Comparison of ENCODE assay signal across 7 cellular contexts in genomic region chr7:100180084-100180483, GRCh38. TPM values are rescaled to one million over a fixed set of nuclear protein-coding genes. Genes with fewer than 3 reads are reported as not detected.
A peak's percentile ranks its signal among the peaks of the same experiment; 100 is the strongest.
DNase-seq lines count a peak whose midpoint lies in the region; ATAC-seq and TF ChIP-seq lines count a peak whose summit lies in the region.
"Not testable (repeated sequence)": the region's sequence is repeated elsewhere in the genome, so short reads cannot be mapped to it uniquely, and the experiment has no call there.

No MANE protein-coding gene starts in this region.

- not testable (repeated sequence) for H4K20me1 ChIP-seq in OCI-LY1 (ENCODE audit: insufficient read depth, low read length)

- not testable (repeated sequence) for H3K27me3 Mint-ChIP-seq in CD8-positive, alpha-beta T cell (ENCODE audit: low read depth); activated CD4-positive, alpha-beta T cell treated with anti-CD3 and anti-CD28 coated beads for 36 hours; activated T-cell treated with anti-CD3 and anti-CD28 coated beads, Interleukin-2, amount 50 U/mL, for 24 hours; activated naive CD4-positive, alpha-beta T cell treated with anti-CD3 and anti-CD28 coated beads, Interleukin-2, amount 50 U/mL, for 24 hours; effector memory CD8-positive, alpha-beta T cell; stimulated activated naive CD8-positive, alpha-beta T cell treated with anti-CD3 and anti-CD28 coated beads, Interleukin-15, Interleukin-2, amounts not matched to agents 100 ng/mL and 50 ng/mL, for 24 hours

- H3K9ac ChIP-seq in OCI-LY1 (ENCODE audit: low read length) = not testable (repeated sequence)

- H3K4me3 ChIP-seq in CD8-positive, alpha-beta T cell (ENCODE audit: low read depth, low read length); OCI-LY1 (ENCODE audit: low read depth, low read length, poor library complexity, severe bottlenecking): not testable (repeated sequence)

- peaks cover 45% of the 10 kb centered on the region for H3K4me1 Mint-ChIP-seq in CD8-positive, alpha-beta T cell (ENCODE audit: low read depth)
- H3K4me1 Mint-ChIP-seq in activated CD4-positive, alpha-beta T cell treated with anti-CD3 and anti-CD28 coated beads for 36 hours = peaks cover 47% of the 10 kb centered on the region
- H3K4me1 Mint-ChIP-seq in activated T-cell treated with anti-CD3 and anti-CD28 coated beads, Interleukin-2, amount 50 U/mL, for 24 hours (ENCODE audit: low read depth) = peaks cover 43% of the 10 kb centered on the region
- H3K4me1 Mint-ChIP-seq in activated naive CD4-positive, alpha-beta T cell treated with anti-CD3 and anti-CD28 coated beads, Interleukin-2, amount 50 U/mL, for 24 hours = peaks cover 57% of the 10 kb centered on the region
- H3K4me1 Mint-ChIP-seq in effector memory CD8-positive, alpha-beta T cell (ENCODE audit: low read depth in 2 of 2) = peaks cover 17 to 44% of the 10 kb centered on the region in 2 donors
- H3K4me1 Mint-ChIP-seq in stimulated activated naive CD8-positive, alpha-beta T cell treated with anti-CD3 and anti-CD28 coated beads, Interleukin-15, Interleukin-2, amounts not matched to agents 100 ng/mL and 50 ng/mL, for 24 hours (ENCODE audit: low read depth) = peaks cover 57% of the 10 kb centered on the region

- CTCF ChIA-PET in CD8-positive, alpha-beta T cell (lab: Charles Lee) = interaction anchor here (1.5 to 2.6 kb wide), 5 partner anchors 10 to 50 kb away, joined by 4 to 11 read pairs (median 7); no protein-coding TSS in a partner anchor
- CTCF ChIA-PET in activated CD4-positive, alpha-beta T cell treated with anti-CD3 and anti-CD28 coated beads for 36 hours (lab: Charles Lee) = interaction anchor here (0.7 to 1.3 kb wide), 6 partner anchors 8 to 47 kb away, joined by 3 to 5 read pairs (median 3); partner anchors contain the start of gene GAL3ST4

- peak overlapping the region; percentile 34 for H3K27ac Mint-ChIP-seq in CD8-positive, alpha-beta T cell
- peak overlapping the region; percentile 58 for H3K27ac Mint-ChIP-seq in activated CD4-positive, alpha-beta T cell treated with anti-CD3 and anti-CD28 coated beads for 36 hours
- not testable (repeated sequence) for H3K27ac Mint-ChIP-seq in activated T-cell treated with anti-CD3 and anti-CD28 coated beads, Interleukin-2, amount 50 U/mL, for 24 hours
- H3K27ac Mint-ChIP-seq in activated naive CD4-positive, alpha-beta T cell treated with anti-CD3 and anti-CD28 coated beads, Interleukin-2, amount 50 U/mL, for 24 hours = peak overlapping the region; percentile 73
- H3K27ac Mint-ChIP-seq in effector memory CD8-positive, alpha-beta T cell = peak overlapping the region in 1 of 2 donors; percentile 72
- peak overlapping the region; percentile 85 for H3K27ac Mint-ChIP-seq in stimulated activated naive CD8-positive, alpha-beta T cell treated with anti-CD3 and anti-CD28 coated beads, Interleukin-15, Interleukin-2, amounts not matched to agents 100 ng/mL and 50 ng/mL, for 24 hours

- not testable (repeated sequence) for ATAC-seq in CD8-positive, alpha-beta T cell; activated CD4-positive, alpha-beta T cell treated with anti-CD3 and anti-CD28 coated beads for 36 hours; effector memory CD8-positive, alpha-beta T cell (replicated peaks)

- peaks cover 33% of the 10 kb centered on the region for H3K4me1 ChIP-seq in CD8-positive, alpha-beta T cell (ENCODE audit: insufficient read depth, low read length)
- H3K4me1 ChIP-seq in OCI-LY1 (ENCODE audit: insufficient read depth, low read length, severe bottlenecking) = peaks cover 50% of the 10 kb centered on the region

- DNase-seq in CD8-positive, alpha-beta T cell; activated CD4-positive, alpha-beta T cell treated with anti-CD3 and anti-CD28 coated beads for 36 hours; activated T-cell treated with anti-CD3 and anti-CD28 coated beads, Interleukin-2, amount 50 U/mL, for 24 hours; effector memory CD8-positive, alpha-beta T cell: not testable (repeated sequence)

- not testable (repeated sequence) for H3K9me3 Mint-ChIP-seq in CD8-positive, alpha-beta T cell; activated CD4-positive, alpha-beta T cell treated with anti-CD3 and anti-CD28 coated beads for 36 hours (ENCODE audit: low read depth); activated T-cell treated with anti-CD3 and anti-CD28 coated beads, Interleukin-2, amount 50 U/mL, for 24 hours; activated naive CD4-positive, alpha-beta T cell treated with anti-CD3 and anti-CD28 coated beads, Interleukin-2, amount 50 U/mL, for 24 hours; effector memory CD8-positive, alpha-beta T cell; stimulated activated naive CD8-positive, alpha-beta T cell treated with anti-CD3 and anti-CD28 coated beads, Interleukin-15, Interleukin-2, amounts not matched to agents 100 ng/mL and 50 ng/mL, for 24 hours

- POLR2A ChIA-PET in CD8-positive, alpha-beta T cell (lab: Charles Lee) = interaction anchor here (0.7 to 2.0 kb wide), 6 partner anchors 13 to 249 kb away, joined by 3 to 7 read pairs (median 4); partner anchors contain the start of gene TRAPPC14
- POLR2A ChIA-PET in activated CD4-positive, alpha-beta T cell treated with anti-CD3 and anti-CD28 coated beads for 36 hours (lab: Charles Lee) = interaction anchor here (0.6 to 1.2 kb wide), 2 partner anchors 12 to 249 kb away, joined by 3 read pairs; partner anchors contain the start of genes GAL3ST4 and MEPCE

- not testable (repeated sequence) for H3K36me3 ChIP-seq in CD8-positive, alpha-beta T cell (ENCODE audit: insufficient read depth, low read length); OCI-LY1 (ENCODE audit: insufficient read depth, low read length)

- peak overlapping the region; percentile 5; the same call in 1 of the 2 replicates for H3K4me2 ChIP-seq in OCI-LY1 (ENCODE audit: low read length)

- intact Hi-C loops in CD8-positive, alpha-beta T cell (cut with DNase I, micrococcal nuclease); activated CD4-positive, alpha-beta T cell treated with anti-CD3 and anti-CD28 coated beads for 36 hours (cut with DNase I, micrococcal nuclease): not testable (repeated sequence)

- not testable (repeated sequence) for H3K79me2 ChIP-seq in OCI-LY1 (ENCODE audit: insufficient read depth, low read length)

- not testable (repeated sequence) for TF ChIP-seq CTCF in CD8-positive, alpha-beta T cell (IDR thresholded peaks at IDR 0.05); OCI-LY1 (IDR thresholded peaks at IDR 0.05; ENCODE audit: low read length)

- not testable (repeated sequence) for H3K27me3 ChIP-seq in CD8-positive, alpha-beta T cell (ENCODE audit: insufficient read depth, low read length); OCI-LY1 (ENCODE audit: insufficient read depth, low read length)

- H3K27ac ChIP-seq in CD8-positive, alpha-beta T cell (ENCODE audit: low read depth, low read length) = not testable (repeated sequence)
- peak overlapping the region; percentile 59 for H3K27ac ChIP-seq in OCI-LY1 (ENCODE audit: low read depth, low read length, poor library complexity, severe bottlenecking)

- not testable (repeated sequence) for H2AFZ ChIP-seq in OCI-LY1 (ENCODE audit: low read length)

- not testable (repeated sequence) for H3F3A ChIP-seq in OCI-LY1 (ENCODE audit: insufficient read depth, low read length)

- not testable (repeated sequence) for H3K9me2 ChIP-seq in OCI-LY1 (ENCODE audit: low read depth, low read length)

- H3K36me3 Mint-ChIP-seq in CD8-positive, alpha-beta T cell; activated CD4-positive, alpha-beta T cell treated with anti-CD3 and anti-CD28 coated beads for 36 hours (ENCODE audit: low read depth); activated T-cell treated with anti-CD3 and anti-CD28 coated beads, Interleukin-2, amount 50 U/mL, for 24 hours (ENCODE audit: low read depth); activated naive CD4-positive, alpha-beta T cell treated with anti-CD3 and anti-CD28 coated beads, Interleukin-2, amount 50 U/mL, for 24 hours; effector memory CD8-positive, alpha-beta T cell (ENCODE audit: insufficient read depth); stimulated activated naive CD8-positive, alpha-beta T cell treated with anti-CD3 and anti-CD28 coated beads, Interleukin-15, Interleukin-2, amounts not matched to agents 100 ng/mL and 50 ng/mL, for 24 hours (ENCODE audit: low read depth): not testable (repeated sequence)

- not testable (repeated sequence) for H3K4me3 Mint-ChIP-seq in CD8-positive, alpha-beta T cell
- H3K4me3 Mint-ChIP-seq in activated CD4-positive, alpha-beta T cell treated with anti-CD3 and anti-CD28 coated beads for 36 hours = peak overlapping the region; percentile 48
- H3K4me3 Mint-ChIP-seq in activated T-cell treated with anti-CD3 and anti-CD28 coated beads, Interleukin-2, amount 50 U/mL, for 24 hours = peak overlapping the region; percentile 45
- peak overlapping the region; percentile 37 for H3K4me3 Mint-ChIP-seq in activated naive CD4-positive, alpha-beta T cell treated with anti-CD3 and anti-CD28 coated beads, Interleukin-2, amount 50 U/mL, for 24 hours
- H3K4me3 Mint-ChIP-seq in effector memory CD8-positive, alpha-beta T cell = peak overlapping the region; percentile 73 to 77
- peak overlapping the region; percentile 58 for H3K4me3 Mint-ChIP-seq in stimulated activated naive CD8-positive, alpha-beta T cell treated with anti-CD3 and anti-CD28 coated beads, Interleukin-15, Interleukin-2, amounts not matched to agents 100 ng/mL and 50 ng/mL, for 24 hours

- H3K9me3 ChIP-seq in CD8-positive, alpha-beta T cell (ENCODE audit: low read length); OCI-LY1 (ENCODE audit: low read length): not testable (repeated sequence)

RNA-seq across cellular contexts. Expression of gene STAG3, which starts 2.4 kb away (rescaled TPM):
- 1 to 10 TPM; 6.3 to 6.6 TPM for total RNA-seq in CD8-positive, alpha-beta T cell
- 10 to 100 TPM; 24.7 to 28.3 TPM for total RNA-seq in activated CD4-positive, alpha-beta T cell treated with anti-CD3 and anti-CD28 coated beads for 36 hours

RNA-seq across cellular contexts. Expression of gene GPC2, which starts 2.9 kb away (rescaled TPM):
- total RNA-seq in CD8-positive, alpha-beta T cell = 10 to 100 TPM; 10.5 to 13.3 TPM
- total RNA-seq in activated CD4-positive, alpha-beta T cell treated with anti-CD3 and anti-CD28 coated beads for 36 hours = 1 to 10 TPM; 5.3 to 6.1 TPM

RNA-seq across cellular contexts. Expression of gene GAL3ST4, which starts 11.7 kb away (rescaled TPM):
- 10 to 100 TPM; 10.2 to 11.5 TPM for total RNA-seq in CD8-positive, alpha-beta T cell
- 1 to 10 TPM; 4.6 to 7.2 TPM for total RNA-seq in activated CD4-positive, alpha-beta T cell treated with anti-CD3 and anti-CD28 coated beads for 36 hours

RNA-seq across cellular contexts. Expression of gene TRAPPC14, which starts 21.6 kb away (rescaled TPM):
- total RNA-seq in CD8-positive, alpha-beta T cell = 10 to 100 TPM; 40.6 to 47.1 TPM
- total RNA-seq in activated CD4-positive, alpha-beta T cell treated with anti-CD3 and anti-CD28 coated beads for 36 hours = 10 to 100 TPM; 15.0 to 17.6 TPM

RNA-seq across cellular contexts. Expression of gene LAMTOR4, which starts 31.4 kb away (rescaled TPM):
- total RNA-seq in CD8-positive, alpha-beta T cell = 10 to 100 TPM; 68.4 to 83.1 TPM
- 100 to 1,000 TPM in 1 of 2 experiments, 10 to 100 TPM in 1; 69.6 to 120 TPM for total RNA-seq in activated CD4-positive, alpha-beta T cell treated with anti-CD3 and anti-CD28 coated beads for 36 hours
